In genomic region chr1:29197590-29197924, GRCh38 we compare ENCODE assay signal across 8 cellular contexts. TPM values are rescaled to one million over a fixed set of nuclear protein-coding genes. Genes with fewer than 3 reads are reported as not detected.
A peak's percentile ranks its signal among the peaks of the same experiment; 100 is the strongest.
DNase-seq lines count a peak whose midpoint lies in the region; ATAC-seq and TF ChIP-seq lines count a peak whose summit lies in the region.

No MANE protein-coding gene starts in this region.

- H3K23ac ChIP-seq in neuronal stem cell (ENCODE audit: low read depth, low read length, poor library complexity), result no peak overlapping the region

- H3K4me2 ChIP-seq in neuronal stem cell (ENCODE audit: insufficient read depth, low read length, poor library complexity, severe bottlenecking), result no peak overlapping the region

- no peak overlapping the region for H4K91ac ChIP-seq in neuronal stem cell (ENCODE audit: low read depth, low read length, poor library complexity)

- no peaks in the 10 kb centered on the region for H3K27me3 Mint-ChIP-seq in activated T-cell treated with anti-CD3 and anti-CD28 coated beads, Interleukin-2, amount 50 U/mL, for 24 hours

- DNase-seq in activated T-cell treated with anti-CD3 and anti-CD28 coated beads for 1 hour (ENCODE audit: low read depth) (peak; percentile 16), NAMALWA (ENCODE audit: low spot score) (peak; percentile 70), fibroblast of pulmonary artery (ENCODE audit: low read depth) (peak; percentile 57), neuronal stem cell (ENCODE audit: low spot score) (no peak)
- DNase-seq in activated T-cell treated with anti-CD3 and anti-CD28 coated beads, Interleukin-2, amount 50 U/mL, for 24 hours, result no peak
- peak; percentile 44 for DNase-seq in activated CD4-positive, alpha-beta T cell treated with anti-CD3 and anti-CD28 coated beads for 48 hours
- DNase-seq in stimulated activated effector memory CD8-positive, alpha-beta T cell treated with anti-CD3 and anti-CD28 coated beads, Interleukin-12 subunit alpha, Interleukin-12 subunit beta, amount 100 ng/mL, for 72 hours (ENCODE audit: low spot score in 2 of 2), result no peak

- peak; percentile 73 for ATAC-seq in stimulated activated effector memory CD8-positive, alpha-beta T cell treated with anti-CD3 and anti-CD28 coated beads, Interleukin-12 subunit alpha, Interleukin-12 subunit beta, amount 100 ng/mL, for 72 hours
- no peak for ATAC-seq in GM21619 (IDR thresholded peaks at IDR 0.05; ENCODE audit: unreplicated experiment)

- no peak overlapping the region for H2BK120ac ChIP-seq in neuronal stem cell (ENCODE audit: low read depth, low read length)

- no peak overlapping the region for H3K27ac ChIP-seq in neuronal stem cell (replicated peaks; ENCODE audit: low read length)

- H3K4ac ChIP-seq in neuronal stem cell (ENCODE audit: low read length), result no peak overlapping the region

- H3K36me3 ChIP-seq in neuronal stem cell (replicated peaks in 1 of 2; ENCODE audit: control insufficient read depth in 2 of 2, insufficient read depth in 2 of 2, low read length in 2 of 2), result peaks cover 30 to 88% of the 10 kb centered on the region in 2 donors

- H2AK5ac ChIP-seq in neuronal stem cell (ENCODE audit: low read depth, low read length), result no peak overlapping the region

- H2BK12ac ChIP-seq in neuronal stem cell (ENCODE audit: low read length), result no peak overlapping the region

- no peak overlapping the region for H3K27ac Mint-ChIP-seq in activated T-cell treated with anti-CD3 and anti-CD28 coated beads, Interleukin-2, amount 50 U/mL, for 24 hours
- peak overlapping the region; percentile 27 for H3K27ac Mint-ChIP-seq in stimulated activated effector memory CD8-positive, alpha-beta T cell treated with anti-CD3 and anti-CD28 coated beads, Interleukin-12 subunit alpha, Interleukin-12 subunit beta, amount 100 ng/mL, for 72 hours

- H2BK15ac ChIP-seq in neuronal stem cell (ENCODE audit: low read length), result no peak overlapping the region

- no peak overlapping the region for H2AFZ ChIP-seq in neuronal stem cell (ENCODE audit: low read length)

- no peak overlapping the region for H3K18ac ChIP-seq in neuronal stem cell (ENCODE audit: low read length)

- no peak overlapping the region for H2BK5ac ChIP-seq in neuronal stem cell (ENCODE audit: low read length)

- H3K36me3 Mint-ChIP-seq in activated T-cell treated with anti-CD3 and anti-CD28 coated beads, Interleukin-2, amount 50 U/mL, for 24 hours (ENCODE audit: low read depth), result peaks cover 88% of the 10 kb centered on the region
- H3K36me3 Mint-ChIP-seq in stimulated activated effector memory CD8-positive, alpha-beta T cell treated with anti-CD3 and anti-CD28 coated beads, Interleukin-12 subunit alpha, Interleukin-12 subunit beta, amount 100 ng/mL, for 72 hours, result peaks cover 46% of the 10 kb centered on the region

- whole genome bisulfite sequencing in neuronal stem cell (ENCODE audit: extremely low coverage in 2 of 2, insufficient read length in 2 of 2, insufficient replicate concordance in 1 of 2), 2 donors, result no CpG with 5 or more reads among the region's 2 CpGs

- no peak overlapping the region for H3K14ac ChIP-seq in neuronal stem cell (ENCODE audit: low read length)

- H3K4me1 Mint-ChIP-seq in activated T-cell treated with anti-CD3 and anti-CD28 coated beads, Interleukin-2, amount 50 U/mL, for 24 hours (ENCODE audit: low read depth), result peaks cover 10% of the 10 kb centered on the region
- H3K4me1 Mint-ChIP-seq in stimulated activated effector memory CD8-positive, alpha-beta T cell treated with anti-CD3 and anti-CD28 coated beads, Interleukin-12 subunit alpha, Interleukin-12 subunit beta, amount 100 ng/mL, for 72 hours, result peaks cover 1% of the 10 kb centered on the region

- no peak overlapping the region for H4K8ac ChIP-seq in neuronal stem cell (ENCODE audit: low read depth, low read length)

- no peak overlapping the region for H3K9ac ChIP-seq in neuronal stem cell (ENCODE audit: low read depth, low read length, poor library complexity)

- no peaks in the 10 kb centered on the region for H3K9me3 ChIP-seq in neuronal stem cell (replicated peaks in 1 of 2; ENCODE audit: control insufficient read depth in 2 of 2, insufficient read depth in 1 of 2, low read depth in 1 of 2, low read length in 2 of 2)

- H3K9me3 Mint-ChIP-seq in activated T-cell treated with anti-CD3 and anti-CD28 coated beads, Interleukin-2, amount 50 U/mL, for 24 hours, result no peaks in the 10 kb centered on the region
- H3K9me3 Mint-ChIP-seq in stimulated activated effector memory CD8-positive, alpha-beta T cell treated with anti-CD3 and anti-CD28 coated beads, Interleukin-12 subunit alpha, Interleukin-12 subunit beta, amount 100 ng/mL, for 72 hours, result no peaks in the 10 kb centered on the region

- peaks cover 1 to 3% of the 10 kb centered on the region in 2 donors for H3K4me1 ChIP-seq in neuronal stem cell (ENCODE audit: control insufficient read depth in 2 of 2, insufficient read depth in 1 of 2, low read depth in 1 of 2, low read length in 2 of 2)

- TF ChIP-seq CTCF in fibroblast of pulmonary artery (IDR thresholded peaks at IDR 0.05; ENCODE audit: low read length, missing control alignments), result peak; percentile 50

- H3K27me3 ChIP-seq in neuronal stem cell (ENCODE audit: control insufficient read depth in 3 of 3, insufficient read depth in 3 of 3, low read depth in 1 of 3, low read length in 3 of 3), result no peaks in the 10 kb centered on the region

- no peak overlapping the region for H3K4me3 Mint-ChIP-seq in activated T-cell treated with anti-CD3 and anti-CD28 coated beads, Interleukin-2, amount 50 U/mL, for 24 hours
- no peak overlapping the region for H3K4me3 Mint-ChIP-seq in stimulated activated effector memory CD8-positive, alpha-beta T cell treated with anti-CD3 and anti-CD28 coated beads, Interleukin-12 subunit alpha, Interleukin-12 subunit beta, amount 100 ng/mL, for 72 hours

- no peaks in the 10 kb centered on the region for H3K79me1 ChIP-seq in neuronal stem cell (ENCODE audit: low read depth, low read length)

- H3K4me3 ChIP-seq in fibroblast of pulmonary artery (replicated peaks; ENCODE audit: low read depth, low read length) (no peak overlapping the region), neuronal stem cell (ENCODE audit: low read length in 2 of 2) (no peak overlapping the region)

RNA-seq across cellular contexts. Expression of gene SRSF4, which starts 15.9 kb away (rescaled TPM):
- 111 TPM for polyA plus RNA-seq in neuronal stem cell (2013, experiment 1 of 2)
- polyA plus RNA-seq in neuronal stem cell (2013, experiment 2 of 2), result 113 TPM

RNA-seq across cellular contexts. Expression of gene MECR, which starts 33.2 kb away (rescaled TPM):
- 19.8 TPM for polyA plus RNA-seq in neuronal stem cell (2013, experiment 1 of 2)
- 19.0 TPM for polyA plus RNA-seq in neuronal stem cell (2013, experiment 2 of 2)

RNA-seq across cellular contexts. Expression of gene PTPRU, which starts 38.8 kb away (rescaled TPM):
- 25.9 TPM for polyA plus RNA-seq in neuronal stem cell (2013, experiment 1 of 2)
- 26.2 TPM for polyA plus RNA-seq in neuronal stem cell (2013, experiment 2 of 2)

Comparison
In these comparisons a context has a peak if more than half of its experiments do, and no peak if none do; other contexts are left out.
1. DNase-seq: peak in activated T-cell treated with anti-CD3 and anti-CD28 coated beads for 1 hour (single experiment), NAMALWA (single experiment), activated CD4-positive, alpha-beta T cell treated with anti-CD3 and anti-CD28 coated beads for 48 hours (single experiment) and fibroblast of pulmonary artery (single experiment); none in activated T-cell treated with anti-CD3 and anti-CD28 coated beads, Interleukin-2, amount 50 U/mL, for 24 hours (single experiment), stimulated activated effector memory CD8-positive, alpha-beta T cell treated with anti-CD3 and anti-CD28 coated beads, Interleukin-12 subunit alpha, Interleukin-12 subunit beta, amount 100 ng/mL, for 72 hours (0 of 2) and neuronal stem cell (single experiment).